Comparison of ENCODE assay signal across 10 cellular contexts in the genomic region with DNA sequence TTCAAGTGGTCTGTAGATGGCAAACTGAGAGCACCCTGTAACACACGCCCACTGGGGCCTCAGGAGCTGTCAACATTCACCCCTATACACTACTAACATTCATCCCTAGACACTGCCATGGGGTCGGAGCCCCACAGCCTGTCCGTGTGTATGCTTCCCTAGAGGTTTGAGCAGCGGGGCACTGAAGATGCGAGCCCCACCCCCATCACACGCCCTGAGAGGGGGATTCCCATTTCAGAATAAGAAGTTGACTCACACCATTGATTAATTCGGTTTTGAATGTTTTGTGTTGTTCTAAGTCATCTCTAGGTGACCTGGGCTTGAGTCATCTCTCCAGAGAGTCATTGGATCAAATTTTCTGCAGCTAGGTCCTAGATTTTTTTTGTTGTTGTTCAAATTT.
DNase-seq lines count a peak whose midpoint lies in the region; ATAC-seq lines count a peak whose summit lies in the region.
"Had no signal": no experiment of that assay in that cellular context is flagged by ENCODE, and none has a peak within 500 bp of the region (broad histone marks: within the 10 kb centered on the region; RNA-seq: fewer than 3 reads in every experiment).

No MANE protein-coding gene starts in this region.

- H3K9me3 ChIP-seq in adipocyte (ENCODE audit: control insufficient read depth, low read length), result no peaks in the 10 kb centered on the region

- H3K9ac ChIP-seq in adipocyte (ENCODE audit: low read length), result no peak overlapping the region

- H3K36me3 ChIP-seq in adipocyte (ENCODE audit: control insufficient read depth, insufficient read depth, low read length, severe bottlenecking), result no peaks in the 10 kb centered on the region

- peak; percentile 52 for ATAC-seq in GM18520 (IDR thresholded peaks at IDR 0.05; ENCODE audit: unreplicated experiment)

- H3K27me3 ChIP-seq in adipocyte (replicated peaks; ENCODE audit: control insufficient read depth, insufficient read depth, low read length), result no peaks in the 10 kb centered on the region

- DNase-seq in HS-5 (ENCODE audit: low read depth) (peak; percentile 76), adipocyte (ENCODE audit: low read depth) (no peak), HuH-7.5 (ENCODE audit: low spot score) (no peak), germinal center (ENCODE audit: low spot score) (no peak), globus pallidus (ENCODE audit: low spot score) (no peak)
- peak; percentile 21 to 39 for DNase-seq in stimulated activated CD4-positive, alpha-beta T cell treated with anti-CD3 and anti-CD28 coated beads, Interleukin-4, amount 100 ng/mL, for 4 hours
- DNase-seq in effector CD4-positive, alpha-beta T cell, result no peak
- DNase-seq: NCI-H1417 treated with DMSO at 0.1 percent for 48 hours had no signal

- peak overlapping the region; percentile 18 for H3K4me3 ChIP-seq in adipocyte (ENCODE audit: low read length)
- H3K4me3 ChIP-seq: lung had no signal

- H3K4me1 ChIP-seq in adipocyte (ENCODE audit: control insufficient read depth, insufficient read depth, low read length), result peaks cover 50% of the 10 kb centered on the region

Comparison
In these comparisons a context has a peak if more than half of its experiments do, and no peak if none do; other contexts are left out.
1. DNase-seq: peak in HS-5 (single experiment) and stimulated activated CD4-positive, alpha-beta T cell treated with anti-CD3 and anti-CD28 coated beads, Interleukin-4, amount 100 ng/mL, for 4 hours (2 of 2); none in adipocyte (single experiment), HuH-7.5 (single experiment), germinal center (single experiment), globus pallidus (single experiment) and effector CD4-positive, alpha-beta T cell (single experiment).